In genomic region chr11:118979434-118979833, GRCh38 we compare ENCODE assay signal across 1 cellular context.
TF ChIP-seq lines count a peak whose summit lies in the region.

No MANE protein-coding gene starts in this region.

TF ChIP-seq in GM12878, 131 proteins besides CTCF, POLR2A, EP300 and RAD21:
- TF ChIP-seq ZNF622 (IDR thresholded peaks at IDR 0.05) (no peak), ZNF384 (IDR thresholded peaks at IDR 0.05; ENCODE audit: borderline replicate concordance, low read depth, low read length) (no peak), ZNF274 (IDR thresholded peaks at IDR 0.05; ENCODE audit: insufficient read depth, insufficient read length) (no peak), ZNF207 (IDR thresholded peaks at IDR 0.05; ENCODE audit: borderline replicate concordance) (no peak)
- TF ChIP-seq, protein P1, sequence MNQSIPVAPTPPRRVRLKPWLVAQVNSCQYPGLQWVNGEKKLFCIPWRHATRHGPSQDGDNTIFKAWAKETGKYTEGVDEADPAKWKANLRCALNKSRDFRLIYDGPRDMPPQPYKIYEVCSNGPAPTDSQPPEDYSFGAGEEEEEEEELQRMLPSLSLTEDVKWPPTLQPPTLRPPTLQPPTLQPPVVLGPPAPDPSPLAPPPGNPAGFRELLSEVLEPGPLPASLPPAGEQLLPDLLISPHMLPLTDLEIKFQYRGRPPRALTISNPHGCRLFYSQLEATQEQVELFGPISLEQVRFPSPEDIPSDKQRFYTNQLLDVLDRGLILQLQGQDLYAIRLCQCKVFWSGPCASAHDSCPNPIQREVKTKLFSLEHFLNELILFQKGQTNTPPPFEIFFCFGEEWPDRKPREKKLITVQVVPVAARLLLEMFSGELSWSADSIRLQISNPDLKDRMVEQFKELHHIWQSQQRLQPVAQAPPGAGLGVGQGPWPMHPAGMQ (IDR thresholded peaks at IDR 0.05; ENCODE audit: borderline replicate concordance): no peak
